1 cellular context compared by ENCODE assay signal in the genomic region with DNA sequence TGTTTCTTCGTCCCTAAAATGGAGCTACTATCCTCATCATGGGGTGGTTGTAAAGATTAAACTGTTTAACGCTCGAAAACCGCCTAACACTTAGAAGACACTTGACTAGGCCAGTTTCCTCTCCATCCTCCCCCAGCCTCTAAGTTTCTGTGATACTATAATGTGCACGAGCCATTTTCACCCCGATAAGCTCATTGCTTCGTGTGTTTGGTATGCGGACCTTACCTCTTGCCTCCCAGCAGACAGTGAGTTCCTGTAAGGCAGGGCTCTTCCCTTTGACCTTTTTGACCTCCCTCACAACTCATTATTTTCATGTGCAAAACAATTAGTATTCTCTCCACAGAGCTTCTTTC.
TF ChIP-seq lines count a peak whose summit lies in the region.

No MANE protein-coding gene starts in this region.

TF ChIP-seq in GM23338, 12 proteins besides CTCF, POLR2A, EP300 and RAD21 (continued from another document):
- TF ChIP-seq, protein P1, sequence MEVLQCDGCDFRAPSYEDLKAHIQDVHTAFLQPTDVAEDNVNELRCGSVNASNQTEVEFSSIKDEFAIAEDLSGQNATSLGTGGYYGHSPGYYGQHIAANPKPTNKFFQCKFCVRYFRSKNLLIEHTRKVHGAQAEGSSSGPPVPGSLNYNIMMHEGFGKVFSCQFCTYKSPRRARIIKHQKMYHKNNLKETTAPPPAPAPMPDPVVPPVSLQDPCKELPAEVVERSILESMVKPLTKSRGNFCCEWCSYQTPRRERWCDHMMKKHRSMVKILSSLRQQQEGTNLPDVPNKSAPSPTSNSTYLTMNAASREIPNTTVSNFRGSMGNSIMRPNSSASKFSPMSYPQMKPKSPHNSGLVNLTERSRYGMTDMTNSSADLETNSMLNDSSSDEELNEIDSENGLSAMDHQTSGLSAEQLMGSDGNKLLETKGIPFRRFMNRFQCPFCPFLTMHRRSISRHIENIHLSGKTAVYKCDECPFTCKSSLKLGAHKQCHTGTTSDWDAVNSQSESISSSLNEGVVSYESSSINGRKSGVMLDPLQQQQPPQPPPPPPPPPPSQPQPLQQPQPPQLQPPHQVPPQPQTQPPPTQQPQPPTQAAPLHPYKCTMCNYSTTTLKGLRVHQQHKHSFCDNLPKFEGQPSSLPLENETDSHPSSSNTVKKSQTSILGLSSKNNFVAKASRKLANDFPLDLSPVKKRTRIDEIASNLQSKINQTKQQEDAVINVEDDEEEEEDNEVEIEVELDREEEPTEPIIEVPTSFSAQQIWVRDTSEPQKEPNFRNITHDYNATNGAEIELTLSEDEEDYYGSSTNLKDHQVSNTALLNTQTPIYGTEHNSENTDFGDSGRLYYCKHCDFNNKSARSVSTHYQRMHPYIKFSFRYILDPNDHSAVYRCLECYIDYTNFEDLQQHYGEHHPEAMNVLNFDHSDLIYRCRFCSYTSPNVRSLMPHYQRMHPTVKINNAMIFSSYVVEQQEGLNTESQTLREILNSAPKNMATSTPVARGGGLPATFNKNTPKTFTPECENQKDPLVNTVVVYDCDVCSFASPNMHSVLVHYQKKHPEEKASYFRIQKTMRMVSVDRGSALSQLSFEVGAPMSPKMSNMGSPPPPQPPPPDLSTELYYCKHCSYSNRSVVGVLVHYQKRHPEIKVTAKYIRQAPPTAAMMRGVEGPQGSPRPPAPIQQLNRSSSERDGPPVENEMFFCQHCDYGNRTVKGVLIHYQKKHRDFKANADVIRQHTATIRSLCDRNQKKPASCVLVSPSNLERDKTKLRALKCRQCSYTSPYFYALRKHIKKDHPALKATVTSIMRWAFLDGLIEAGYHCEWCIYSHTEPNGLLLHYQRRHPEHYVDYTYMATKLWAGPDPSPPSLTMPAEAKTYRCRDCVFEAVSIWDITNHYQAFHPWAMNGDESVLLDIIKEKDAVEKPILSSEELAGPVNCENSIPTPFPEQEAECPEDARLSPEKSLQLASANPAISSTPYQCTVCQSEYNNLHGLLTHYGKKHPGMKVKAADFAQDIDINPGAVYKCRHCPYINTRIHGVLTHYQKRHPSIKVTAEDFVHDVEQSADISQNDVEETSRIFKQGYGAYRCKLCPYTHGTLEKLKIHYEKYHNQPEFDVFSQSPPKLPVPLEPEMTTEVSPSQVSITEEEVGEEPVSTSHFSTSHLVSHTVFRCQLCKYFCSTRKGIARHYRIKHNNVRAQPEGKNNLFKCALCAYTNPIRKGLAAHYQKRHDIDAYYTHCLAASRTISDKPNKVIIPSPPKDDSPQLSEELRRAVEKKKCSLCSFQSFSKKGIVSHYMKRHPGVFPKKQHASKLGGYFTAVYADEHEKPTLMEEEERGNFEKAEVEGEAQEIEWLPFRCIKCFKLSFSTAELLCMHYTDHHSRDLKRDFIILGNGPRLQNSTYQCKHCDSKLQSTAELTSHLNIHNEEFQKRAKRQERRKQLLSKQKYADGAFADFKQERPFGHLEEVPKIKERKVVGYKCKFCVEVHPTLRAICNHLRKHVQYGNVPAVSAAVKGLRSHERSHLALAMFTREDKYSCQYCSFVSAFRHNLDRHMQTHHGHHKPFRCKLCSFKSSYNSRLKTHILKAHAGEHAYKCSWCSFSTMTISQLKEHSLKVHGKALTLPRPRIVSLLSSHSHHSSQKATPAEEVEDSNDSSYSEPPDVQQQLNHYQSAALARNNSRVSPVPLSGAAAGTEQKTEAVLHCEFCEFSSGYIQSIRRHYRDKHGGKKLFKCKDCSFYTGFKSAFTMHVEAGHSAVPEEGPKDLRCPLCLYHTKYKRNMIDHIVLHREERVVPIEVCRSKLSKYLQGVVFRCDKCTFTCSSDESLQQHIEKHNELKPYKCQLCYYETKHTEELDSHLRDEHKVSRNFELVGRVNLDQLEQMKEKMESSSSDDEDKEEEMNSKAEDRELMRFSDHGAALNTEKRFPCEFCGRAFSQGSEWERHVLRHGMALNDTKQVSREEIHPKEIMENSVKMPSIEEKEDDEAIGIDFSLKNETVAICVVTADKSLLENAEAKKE (CRISPR knock-in tag; IDR thresholded peaks at IDR 0.05), result no peak
- TF ChIP-seq POLR2AphosphoS5 (IDR thresholded peaks at IDR 0.05; ENCODE audit: low read depth) (no peak), JUNB (IDR thresholded peaks at IDR 0.05; ENCODE audit: unreplicated experiment) (no peak), NANOG (IDR thresholded peaks at IDR 0.05; ENCODE audit: borderline replicate concordance) (no peak)
- TF ChIP-seq, protein P2, sequence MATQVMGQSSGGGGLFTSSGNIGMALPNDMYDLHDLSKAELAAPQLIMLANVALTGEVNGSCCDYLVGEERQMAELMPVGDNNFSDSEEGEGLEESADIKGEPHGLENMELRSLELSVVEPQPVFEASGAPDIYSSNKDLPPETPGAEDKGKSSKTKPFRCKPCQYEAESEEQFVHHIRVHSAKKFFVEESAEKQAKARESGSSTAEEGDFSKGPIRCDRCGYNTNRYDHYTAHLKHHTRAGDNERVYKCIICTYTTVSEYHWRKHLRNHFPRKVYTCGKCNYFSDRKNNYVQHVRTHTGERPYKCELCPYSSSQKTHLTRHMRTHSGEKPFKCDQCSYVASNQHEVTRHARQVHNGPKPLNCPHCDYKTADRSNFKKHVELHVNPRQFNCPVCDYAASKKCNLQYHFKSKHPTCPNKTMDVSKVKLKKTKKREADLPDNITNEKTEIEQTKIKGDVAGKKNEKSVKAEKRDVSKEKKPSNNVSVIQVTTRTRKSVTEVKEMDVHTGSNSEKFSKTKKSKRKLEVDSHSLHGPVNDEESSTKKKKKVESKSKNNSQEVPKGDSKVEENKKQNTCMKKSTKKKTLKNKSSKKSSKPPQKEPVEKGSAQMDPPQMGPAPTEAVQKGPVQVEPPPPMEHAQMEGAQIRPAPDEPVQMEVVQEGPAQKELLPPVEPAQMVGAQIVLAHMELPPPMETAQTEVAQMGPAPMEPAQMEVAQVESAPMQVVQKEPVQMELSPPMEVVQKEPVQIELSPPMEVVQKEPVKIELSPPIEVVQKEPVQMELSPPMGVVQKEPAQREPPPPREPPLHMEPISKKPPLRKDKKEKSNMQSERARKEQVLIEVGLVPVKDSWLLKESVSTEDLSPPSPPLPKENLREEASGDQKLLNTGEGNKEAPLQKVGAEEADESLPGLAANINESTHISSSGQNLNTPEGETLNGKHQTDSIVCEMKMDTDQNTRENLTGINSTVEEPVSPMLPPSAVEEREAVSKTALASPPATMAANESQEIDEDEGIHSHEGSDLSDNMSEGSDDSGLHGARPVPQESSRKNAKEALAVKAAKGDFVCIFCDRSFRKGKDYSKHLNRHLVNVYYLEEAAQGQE (IDR thresholded peaks at IDR 0.05; ENCODE audit: unreplicated experiment), result no peak
